Comparison of ENCODE assay signal across 20 cellular contexts in the genomic region with DNA sequence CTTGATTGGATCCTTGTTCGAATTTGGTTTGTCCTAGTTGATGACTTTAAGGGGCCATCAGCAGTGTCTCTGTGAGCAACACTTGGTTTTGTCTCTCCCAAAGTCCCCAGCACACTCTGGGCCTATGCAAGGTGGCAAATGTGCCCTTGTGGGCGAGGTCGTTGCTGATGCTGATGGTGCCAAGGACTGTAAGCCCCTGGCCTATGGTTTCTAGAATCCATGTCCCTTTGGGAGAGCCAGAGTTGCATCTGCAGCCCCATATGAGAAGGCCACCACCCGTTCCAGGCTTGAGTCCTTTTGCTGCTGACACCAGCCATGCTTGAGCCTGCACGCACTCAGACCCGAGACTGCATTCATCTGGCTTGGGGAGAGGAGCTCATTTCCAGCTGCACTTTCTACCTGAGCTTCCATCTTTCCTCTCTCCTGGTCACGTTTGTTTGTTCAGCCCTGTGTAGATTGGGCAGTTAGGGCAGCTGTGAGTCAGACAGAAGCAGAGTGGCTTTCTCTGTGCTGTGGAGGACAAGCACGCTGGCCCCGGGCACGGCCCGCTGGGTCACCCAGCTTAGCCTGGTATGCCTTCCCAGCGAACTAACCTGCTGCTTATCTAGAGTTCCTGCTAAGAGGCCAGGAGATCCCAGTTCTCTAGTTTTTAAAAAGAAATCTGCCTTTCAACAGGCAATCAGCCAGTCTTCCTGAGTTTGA. TPM values are rescaled to one million over a fixed set of nuclear protein-coding genes. Genes with fewer than 3 reads are reported as not detected.
DNase-seq lines count a peak whose midpoint lies in the region; ATAC-seq and TF ChIP-seq lines count a peak whose summit lies in the region.
"Had no signal": no experiment of that assay in that cellular context is flagged by ENCODE, and none has a peak within 500 bp of the region (broad histone marks: within the 10 kb centered on the region; RNA-seq: fewer than 3 reads in every experiment).

No MANE protein-coding gene starts in this region.

- WGBS in neuronal stem cell (ENCODE audit: extremely low coverage in 2 of 2, insufficient read length in 2 of 2, insufficient replicate concordance in 1 of 2), 2 donors: no CpG with 5 or more reads among the region's 12 CpGs

- peaks cover 0 to 3% of the 10 kb centered on the region in 2 donors for H3K4me1 ChIP-seq in neuronal stem cell (ENCODE audit: control insufficient read depth in 2 of 2, insufficient read depth in 1 of 2, low read depth in 1 of 2, low read length in 2 of 2)

- H2AK5ac ChIP-seq in neuronal stem cell (ENCODE audit: low read depth, low read length): no peak overlapping the region

- intact Hi-C loops in cardiac septum (cut with DNase I): no loop called here
- intact Hi-C loops in left ventricle myocardium superior (cut with micrococcal nuclease): no loop called here

- TF ChIP-seq POLR2A in erythroblast (IDR thresholded peaks at IDR 0.05; ENCODE audit: low read length): no peak

- no peak overlapping the region for H4K8ac ChIP-seq in neuronal stem cell (ENCODE audit: low read depth, low read length)

- peak; percentile 50 for DNase-seq in DMS53 (lab: John Stamatoyannopoulos, UW)
- no peak for DNase-seq in DMS53 treated with DMSO at 0.1 percent for 48 hours (lab: John Stamatoyannopoulos, UW; ENCODE audit: unreplicated experiment)
- DNase-seq in cardiac septum (ENCODE audit: low spot score): peak; percentile 47
- no peak for DNase-seq in left ventricle myocardium superior
- no peak for DNase-seq in neuronal stem cell (ENCODE audit: low spot score)
- no peak for DNase-seq in NCI-H128 (lab: John Stamatoyannopoulos, UW; ENCODE audit: unreplicated experiment)
- no peak for DNase-seq in GF-D8 (lab: John Stamatoyannopoulos, UW)
- no peak for DNase-seq in erythroblast (lab: John Stamatoyannopoulos, UW)
- DNase-seq: AML-193, DND-41, GM23248, HCEC 1CT, NCI-H1105 treated with DMSO at 0.1 percent for 48 hours, NCI-H187 treated with DMSO at 0.1 percent for 48 hours, NCI-H2171, OCI-M1, Right ventricle myocardium superior, SK-N-SH had no signal

- no peak overlapping the region for H2BK120ac ChIP-seq in neuronal stem cell (ENCODE audit: low read depth, low read length)

- H2BK12ac ChIP-seq in neuronal stem cell (ENCODE audit: low read length): no peak overlapping the region

- H3K4ac ChIP-seq in neuronal stem cell (ENCODE audit: low read length): no peak overlapping the region

- H3K27me3 ChIP-seq in neuronal stem cell (ENCODE audit: control insufficient read depth in 3 of 3, insufficient read depth in 3 of 3, low read depth in 1 of 3, low read length in 3 of 3): peaks cover 0 to 3% (median 0%) of the 10 kb centered on the region in 3 experiments

- H3K14ac ChIP-seq in neuronal stem cell (ENCODE audit: low read length): no peak overlapping the region

- no peaks in the 10 kb centered on the region for H3K36me3 ChIP-seq in neuronal stem cell (replicated peaks in 1 of 2; ENCODE audit: control insufficient read depth in 2 of 2, insufficient read depth in 2 of 2, low read length in 2 of 2)

- no peak overlapping the region for H2AFZ ChIP-seq in neuronal stem cell (ENCODE audit: low read length)
- H2AFZ ChIP-seq: GM23248 had no signal

- no peak overlapping the region for H2BK15ac ChIP-seq in neuronal stem cell (ENCODE audit: low read length)

- peak overlapping the region; percentile 34 for H3K23ac ChIP-seq in neuronal stem cell (ENCODE audit: low read depth, low read length, poor library complexity)

- H3K9ac ChIP-seq in neuronal stem cell (ENCODE audit: low read depth, low read length, poor library complexity): no peak overlapping the region
- H3K9ac ChIP-seq: GM23248, SK-N-SH had no signal

- H3K9me3 ChIP-seq in neuronal stem cell (replicated peaks in 1 of 2; ENCODE audit: control insufficient read depth in 2 of 2, insufficient read depth in 1 of 2, low read depth in 1 of 2, low read length in 2 of 2): peaks cover 0 to 2% of the 10 kb centered on the region in 2 donors
- H3K9me3 ChIP-seq: SK-N-SH had no signal

- no peak overlapping the region for H3K18ac ChIP-seq in neuronal stem cell (ENCODE audit: low read length)

- H4K91ac ChIP-seq in neuronal stem cell (ENCODE audit: low read depth, low read length, poor library complexity): no peak overlapping the region

- ATAC-seq in left ventricle myocardium superior: no peak

- H3K27ac ChIP-seq in neuronal stem cell (replicated peaks; ENCODE audit: low read length): no peak overlapping the region
- H3K27ac ChIP-seq: 22Rv1, C4-2B, GM23248 had no signal

- no peak overlapping the region for H2BK5ac ChIP-seq in neuronal stem cell (ENCODE audit: low read length)

- H3K79me1 ChIP-seq in neuronal stem cell (ENCODE audit: low read depth, low read length): no peaks in the 10 kb centered on the region

- no peak overlapping the region for H3K4me2 ChIP-seq in neuronal stem cell (ENCODE audit: insufficient read depth, low read length, poor library complexity, severe bottlenecking)
- H3K4me2 ChIP-seq: SK-N-SH had no signal

- H3K4me3 ChIP-seq in neuronal stem cell (ENCODE audit: low read length in 2 of 2): no peak overlapping the region
- H3K4me3 ChIP-seq: GM23248 had no signal

RNA-seq across cellular contexts. Expression of gene CSF3R, which starts 52.1 kb away (rescaled TPM):
- 11.8 TPM for total RNA-seq in cardiac septum
- total RNA-seq in left ventricle myocardium superior: 6.4 TPM
- 0.20 TPM for polyA plus RNA-seq in neuronal stem cell (2013, experiment 1 of 2)
- polyA plus RNA-seq in neuronal stem cell (2013, experiment 2 of 2): 0.11 TPM
- total RNA-seq: GM23248 had no signal
- polyA plus RNA-seq: GM23248, SK-N-SH had no signal

Comparison
In these comparisons a context has a peak if more than half of its experiments do, and no peak if none do; other contexts are left out.
1. DNase-seq: peak in DMS53 (single experiment) and cardiac septum (single experiment); none in DMS53 treated with DMSO at 0.1 percent for 48 hours (single experiment), left ventricle myocardium superior (single experiment), neuronal stem cell (single experiment), NCI-H128 (single experiment), GF-D8 (single experiment) and erythroblast (0 of 2).